ENCODE assay signal across 9 cellular contexts in the genomic region with DNA sequence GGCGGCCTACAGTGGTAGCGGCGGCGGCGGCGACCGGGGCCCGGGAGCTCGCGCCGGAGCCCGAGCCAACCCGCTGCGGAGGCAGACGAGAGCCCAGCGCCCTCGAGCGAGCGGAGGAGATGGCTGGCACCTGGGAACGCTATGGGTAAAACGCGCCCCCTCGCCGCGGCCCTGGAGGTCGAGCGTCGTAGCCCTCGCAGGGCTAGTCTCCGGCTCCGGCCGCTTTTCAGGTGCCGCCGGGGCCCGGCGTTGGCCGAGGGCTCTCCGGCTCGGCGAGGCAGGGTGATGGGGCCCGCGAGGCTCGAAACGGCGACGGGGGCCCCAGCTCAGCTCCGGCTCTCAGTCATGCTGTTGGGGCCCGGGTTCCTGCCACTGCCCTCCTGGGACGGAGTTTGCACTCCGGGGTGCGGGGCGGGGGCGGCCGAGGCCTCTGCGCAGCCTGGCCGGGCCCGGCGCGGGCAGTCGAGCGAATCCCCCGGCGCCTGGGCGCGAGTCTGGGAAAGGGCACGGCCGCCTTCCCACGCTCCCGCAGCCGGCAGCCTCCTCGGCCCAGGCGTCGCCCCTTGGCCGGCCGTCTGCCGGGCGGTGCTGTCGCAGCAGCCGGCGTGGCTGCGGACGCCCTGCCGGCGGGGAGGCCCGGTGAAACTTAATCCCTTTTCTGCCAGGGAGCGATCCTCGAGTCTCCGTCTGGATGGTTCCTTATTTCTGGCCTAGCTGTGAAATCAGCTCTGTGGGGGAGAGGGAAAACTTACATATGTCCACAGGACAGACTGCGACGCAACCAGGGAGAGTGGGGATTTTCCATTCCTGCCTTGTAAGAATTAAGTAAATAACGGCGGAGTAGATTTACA. TPM values are rescaled to one million over a fixed set of nuclear protein-coding genes. Genes with fewer than 3 reads are reported as not detected.
DNase-seq lines count a peak whose midpoint lies in the region; ATAC-seq, FAIRE-seq and TF ChIP-seq lines count a peak whose summit lies in the region.
"Had no signal": no experiment of that assay in that cellular context is flagged by ENCODE, and none has a peak within 500 bp of the region (broad histone marks: within the 10 kb centered on the region; RNA-seq: fewer than 3 reads in every experiment).

No MANE protein-coding gene starts in this region.

- no TSS peak for BruUV-seq in OCI-LY7 (replicated peaks; lab: Mats Ljungman, UMichigan)

- CTCF ChIA-PET in OCI-LY7 (lab: Charles Lee; ENCODE audit: unreplicated experiment), result no interaction called here

- H3K36me3 ChIP-seq in OCI-LY7 (ENCODE audit: insufficient read depth, low read length), result no peaks in the 10 kb centered on the region

- no peak for FAIRE-seq in GM12891 (lab: Jason Lieb, UNC)
- no peak for FAIRE-seq in urothelium cell line (lab: Jason Lieb, UNC)
- FAIRE-seq: endometrium had no signal

- TF ChIP-seq POLR2A in GM12891 (IDR thresholded peaks at IDR 0.05; ENCODE audit: low read depth, low read length), result no peak

- no peaks in the 10 kb centered on the region for H3K4me1 ChIP-seq in OCI-LY7 (ENCODE audit: insufficient read depth, low read length, poor library complexity, severe bottlenecking)

- H3K4me3 ChIP-seq in OCI-LY7 (ENCODE audit: low read depth, low read length, poor library complexity, severe bottlenecking), result no peak overlapping the region

- no peaks in the 10 kb centered on the region for H4K20me1 ChIP-seq in OCI-LY7 (ENCODE audit: insufficient read depth, low read length)

- no peak overlapping the region for H3K4me2 ChIP-seq in OCI-LY7 (ENCODE audit: low read length)

- peak; percentile 24 for DNase-seq in GM12891 (ENCODE audit: insufficient read length, low spot score)
- DNase-seq in NCI-H82 treated with DMSO at 0.1 percent for 48 hours (lab: John Stamatoyannopoulos, UW; ENCODE audit: unreplicated experiment), result peak; percentile 0
- DNase-seq in activated naive CD4-positive, alpha-beta T cell treated with Interleukin-2 at 50 U/mL for 16 hours, result peak; percentile 33
- DNase-seq in germinal center (ENCODE audit: low spot score), result peak; percentile 13
- DNase-seq in occipital lobe (lab: John Stamatoyannopoulos, UW), result peak; percentile 9
- DNase-seq in urothelium cell line (ENCODE audit: low spot score), result peak; percentile 18
- DNase-seq in OCI-LY7 (ENCODE audit: low spot score), result no peak

- H3K27ac ChIP-seq in OCI-LY7 (ENCODE audit: low read depth, low read length, poor library complexity, severe bottlenecking), result no peak overlapping the region

- POLR2A ChIA-PET in OCI-LY7 (lab: Charles Lee), result no interaction called here

- intact Hi-C loops in OCI-LY7 (cut with micrococcal nuclease; ENCODE audit: unreplicated experiment), result no loop called here

- TF ChIP-seq CTCF in OCI-LY7 (conservative IDR thresholded peaks at IDR 0.05; ENCODE audit: low read length), result no peak

- no peaks in the 10 kb centered on the region for H3K9me2 ChIP-seq in OCI-LY7 (ENCODE audit: insufficient read depth, low read length)

- ATAC-seq in HG02798 (IDR thresholded peaks at IDR 0.05; ENCODE audit: poor library complexity, unreplicated experiment), result peak; percentile 74

- H2AFZ ChIP-seq in OCI-LY7 (ENCODE audit: low read length), result no peak overlapping the region

- no peaks in the 10 kb centered on the region for H3K9me3 ChIP-seq in OCI-LY7 (ENCODE audit: low read length)

- H3K79me2 ChIP-seq in OCI-LY7 (ENCODE audit: insufficient read depth, low read depth, low read length), result no peaks in the 10 kb centered on the region

TF ChIP-seq in GM12891, 5 proteins besides CTCF, POLR2A, EP300 and RAD21:
- TF ChIP-seq TAF1 (IDR thresholded peaks at IDR 0.05; ENCODE audit: low read depth, low read length), result no peak
- TF ChIP-seq POU2F2 (IDR thresholded peaks at IDR 0.05; ENCODE audit: low read depth, low read length), result no peak
- TF ChIP-seq POLR2AphosphoS5 (IDR thresholded peaks at IDR 0.05; ENCODE audit: low read depth, low read length), result no peak
- no peak for TF ChIP-seq PAX5 (IDR thresholded peaks at IDR 0.05; ENCODE audit: insufficient read depth, low read length, severe bottlenecking)
- TF ChIP-seq SPI1 (IDR thresholded peaks at IDR 0.05; ENCODE audit: low read depth, low read length), result no peak

RNA-seq across cellular contexts. Expression of a gene that starts 0.8 kb away (rescaled TPM):
- 0.06 TPM for polyA plus RNA-seq in GM12891 (2012; ENCODE audit: low read depth, missing spikeins)
- total RNA-seq in occipital lobe, result 10.0 TPM
- total RNA-seq in OCI-LY7 (2014; rRNA removed; shearing (Covaris generic)), result not detected in 2 replicates
- not detected in 2 replicates for total RNA-seq in OCI-LY7 (2022)

RNA-seq across cellular contexts. Expression of a gene that starts 49.0 kb away (rescaled TPM):
- not detected for polyA plus RNA-seq in GM12891 (2012; ENCODE audit: low read depth, missing spikeins)
- total RNA-seq in occipital lobe (not detected), OCI-LY7 (2022) (not detected in 2 replicates)
- not detected in 2 replicates for total RNA-seq in OCI-LY7 (2014; rRNA removed; shearing (Covaris generic))

RNA-seq across cellular contexts. Expression of a gene that starts 50.9 kb away (rescaled TPM):
- 53.8 TPM for polyA plus RNA-seq in GM12891 (2012; ENCODE audit: low read depth, missing spikeins)
- total RNA-seq in occipital lobe, result 39.6 TPM
- 28.3 and 35.6 TPM in 2 replicates for total RNA-seq in OCI-LY7 (2014; rRNA removed; shearing (Covaris generic))
- 28.4 and 29.3 TPM in 2 replicates for total RNA-seq in OCI-LY7 (2022)

Comparison
In these comparisons a context has a peak if more than half of its experiments do, and no peak if none do; other contexts are left out.
1. RNA of a gene that starts 0.8 kb away (total RNA-seq): 10.0 TPM in occipital lobe (single experiment); not detected in OCI-LY7; every median in the first group is over 10 times any median in the second.